1 cellular context compared by ENCODE assay signal in the genomic region with DNA sequence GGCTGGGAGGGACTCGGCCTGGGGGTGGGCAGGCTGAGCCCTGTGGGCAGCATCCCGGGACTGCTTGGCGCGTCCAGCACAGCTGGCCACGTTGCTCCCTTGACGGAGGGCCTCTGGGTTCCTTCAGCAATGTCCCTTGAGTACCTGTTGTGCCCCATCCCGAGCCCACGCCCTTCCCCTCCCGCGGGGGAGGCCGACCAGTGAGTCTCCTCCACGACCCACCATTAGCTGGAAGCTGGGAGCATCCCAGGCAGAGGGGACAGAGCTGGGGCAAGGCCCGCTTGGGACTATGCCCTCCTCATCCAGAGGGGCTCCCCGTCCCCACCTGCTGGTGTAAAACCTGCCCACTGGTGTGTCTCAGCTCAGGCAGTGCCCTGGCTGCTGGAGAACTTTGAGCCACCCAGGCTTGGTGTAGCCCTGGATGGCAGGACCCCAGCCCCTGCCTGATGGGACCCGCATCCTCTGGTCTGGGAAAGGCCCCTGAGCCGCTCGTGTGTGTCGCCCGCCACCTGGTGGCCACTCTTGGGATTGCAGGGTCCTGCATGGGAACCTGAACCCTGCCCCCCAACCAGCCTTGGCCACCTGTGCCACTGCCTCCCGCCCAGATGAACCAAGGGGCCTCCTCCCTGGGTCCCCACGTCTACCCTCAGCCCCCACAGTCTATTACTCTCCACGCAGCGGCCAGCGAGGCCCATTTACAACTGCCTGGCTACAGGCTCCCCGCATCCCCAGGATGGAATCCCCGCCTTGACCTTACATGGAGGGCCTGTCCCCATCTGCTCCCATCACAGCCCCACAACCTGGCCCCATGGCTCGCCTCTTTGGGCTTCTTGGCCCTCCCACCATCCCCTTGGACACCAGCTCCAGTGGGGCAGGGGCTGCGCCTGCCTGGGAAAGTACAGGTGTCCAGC.
TF ChIP-seq lines count a peak whose summit lies in the region.

No MANE protein-coding gene starts in this region.

TF ChIP-seq in HepG2, 621 proteins besides CTCF, POLR2A, EP300 and RAD21 (continued from another document):
- TF ChIP-seq, protein P1, sequence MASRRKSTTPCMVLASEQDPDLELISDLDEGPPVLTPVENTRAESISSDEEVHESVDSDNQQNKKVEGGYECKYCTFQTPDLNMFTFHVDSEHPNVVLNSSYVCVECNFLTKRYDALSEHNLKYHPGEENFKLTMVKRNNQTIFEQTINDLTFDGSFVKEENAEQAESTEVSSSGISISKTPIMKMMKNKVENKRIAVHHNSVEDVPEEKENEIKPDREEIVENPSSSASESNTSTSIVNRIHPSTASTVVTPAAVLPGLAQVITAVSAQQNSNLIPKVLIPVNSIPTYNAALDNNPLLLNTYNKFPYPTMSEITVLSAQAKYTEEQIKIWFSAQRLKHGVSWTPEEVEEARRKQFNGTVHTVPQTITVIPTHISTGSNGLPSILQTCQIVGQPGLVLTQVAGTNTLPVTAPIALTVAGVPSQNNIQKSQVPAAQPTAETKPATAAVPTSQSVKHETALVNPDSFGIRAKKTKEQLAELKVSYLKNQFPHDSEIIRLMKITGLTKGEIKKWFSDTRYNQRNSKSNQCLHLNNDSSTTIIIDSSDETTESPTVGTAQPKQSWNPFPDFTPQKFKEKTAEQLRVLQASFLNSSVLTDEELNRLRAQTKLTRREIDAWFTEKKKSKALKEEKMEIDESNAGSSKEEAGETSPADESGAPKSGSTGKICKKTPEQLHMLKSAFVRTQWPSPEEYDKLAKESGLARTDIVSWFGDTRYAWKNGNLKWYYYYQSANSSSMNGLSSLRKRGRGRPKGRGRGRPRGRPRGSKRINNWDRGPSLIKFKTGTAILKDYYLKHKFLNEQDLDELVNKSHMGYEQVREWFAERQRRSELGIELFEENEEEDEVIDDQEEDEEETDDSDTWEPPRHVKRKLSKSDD (CRISPR knock-in tag; IDR thresholded peaks at IDR 0.05; ENCODE audit: low read depth): no peak
- TF ChIP-seq, protein P2, sequence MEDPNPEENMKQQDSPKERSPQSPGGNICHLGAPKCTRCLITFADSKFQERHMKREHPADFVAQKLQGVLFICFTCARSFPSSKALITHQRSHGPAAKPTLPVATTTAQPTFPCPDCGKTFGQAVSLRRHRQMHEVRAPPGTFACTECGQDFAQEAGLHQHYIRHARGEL (CRISPR knock-in tag; IDR thresholded peaks at IDR 0.05): 0 out of 2 replicates have a peak, but pooled peaks have one; percentile 40
- TF ChIP-seq KDM6A (CRISPR knock-in tag; IDR thresholded peaks at IDR 0.05; ENCODE audit: low read depth) (no peak), NFKB2 (CRISPR knock-in tag; IDR thresholded peaks at IDR 0.05; ENCODE audit: borderline replicate concordance) (peak; percentile 60; the same call in 1 of the 2 replicates), ZSCAN12 (CRISPR knock-in tag; IDR thresholded peaks at IDR 0.05) (no peak), HNF4A (CRISPR knock-in tag; IDR thresholded peaks at IDR 0.05) (peak; percentile 57), ZNF775 (CRISPR knock-in tag; IDR thresholded peaks at IDR 0.05; ENCODE audit: borderline replicate concordance) (no peak), CAMTA2 (CRISPR knock-in tag; IDR thresholded peaks at IDR 0.05; ENCODE audit: borderline replicate concordance) (no peak), BRCA1 (CRISPR knock-in tag; IDR thresholded peaks at IDR 0.05) (no peak), ZNF781 (CRISPR knock-in tag; IDR thresholded peaks at IDR 0.05; ENCODE audit: borderline replicate concordance, not compliant biosample characterization) (peak; percentile 32)
- TF ChIP-seq, protein P3, sequence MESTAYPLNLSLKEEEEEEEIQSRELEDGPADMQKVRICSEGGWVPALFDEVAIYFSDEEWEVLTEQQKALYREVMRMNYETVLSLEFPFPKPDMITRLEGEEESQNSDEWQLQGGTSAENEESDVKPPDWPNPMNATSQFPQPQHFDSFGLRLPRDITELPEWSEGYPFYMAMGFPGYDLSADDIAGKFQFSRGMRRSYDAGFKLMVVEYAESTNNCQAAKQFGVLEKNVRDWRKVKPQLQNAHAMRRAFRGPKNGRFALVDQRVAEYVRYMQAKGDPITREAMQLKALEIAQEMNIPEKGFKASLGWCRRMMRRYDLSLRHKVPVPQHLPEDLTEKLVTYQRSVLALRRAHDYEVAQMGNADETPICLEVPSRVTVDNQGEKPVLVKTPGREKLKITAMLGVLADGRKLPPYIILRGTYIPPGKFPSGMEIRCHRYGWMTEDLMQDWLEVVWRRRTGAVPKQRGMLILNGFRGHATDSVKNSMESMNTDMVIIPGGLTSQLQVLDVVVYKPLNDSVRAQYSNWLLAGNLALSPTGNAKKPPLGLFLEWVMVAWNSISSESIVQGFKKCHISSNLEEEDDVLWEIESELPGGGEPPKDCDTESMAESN (CRISPR knock-in tag; conservative IDR thresholded peaks at IDR 0.05): 0 out of 2 replicates have a peak, but pooled peaks have one; percentile 35
- TF ChIP-seq, protein P4, sequence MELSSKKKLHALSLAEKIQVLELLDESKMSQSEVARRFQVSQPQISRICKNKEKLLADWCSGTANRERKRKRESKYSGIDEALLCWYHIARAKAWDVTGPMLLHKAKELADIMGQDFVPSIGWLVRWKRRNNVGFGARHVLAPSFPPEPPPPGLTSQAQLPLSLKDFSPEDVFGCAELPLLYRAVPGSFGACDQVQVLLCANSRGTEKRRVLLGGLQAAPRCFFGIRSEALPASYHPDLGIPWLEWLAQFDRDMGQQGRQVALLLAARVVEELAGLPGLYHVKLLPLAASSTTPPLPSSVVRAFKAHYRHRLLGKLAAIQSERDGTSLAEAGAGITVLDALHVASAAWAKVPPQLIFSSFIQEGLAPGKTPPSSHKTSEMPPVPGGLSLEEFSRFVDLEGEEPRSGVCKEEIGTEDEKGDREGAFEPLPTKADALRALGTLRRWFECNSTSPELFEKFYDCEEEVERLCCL (CRISPR knock-in tag; IDR thresholded peaks at IDR 0.05; ENCODE audit: borderline replicate concordance): no peak
